Comparison of ENCODE assay signal across 19 cellular contexts in genomic region chr10:5951721-5952407, GRCh38. TPM values are rescaled to one million over a fixed set of nuclear protein-coding genes. Genes with fewer than 3 reads are reported as not detected.
DNase-seq lines count a peak whose midpoint lies in the region; TF ChIP-seq lines count a peak whose summit lies in the region.
"Had no signal": no experiment of that assay in that cellular context is flagged by ENCODE, and none has a peak within 500 bp of the region (broad histone marks: within the 10 kb centered on the region; RNA-seq: fewer than 3 reads in every experiment).

No MANE protein-coding gene starts in this region.

- no peak overlapping the region for H3K4me3 Mint-ChIP-seq in CD14-positive monocyte
- no peak overlapping the region for H3K4me3 Mint-ChIP-seq in activated CD4-positive, alpha-beta T cell treated with anti-CD3 and anti-CD28 coated beads, Interleukin-2, amount 10 ng/mL, durations not matched to agents 24 days and 14 days
- H3K4me3 Mint-ChIP-seq: activated CD4-positive, alpha-beta memory T cell treated with anti-CD3 and anti-CD28 coated beads for 36 hours; activated naive CD4-positive, alpha-beta T cell treated with anti-CD3 and anti-CD28 coated beads, Interleukin-2, amount 50 U/mL, for 24 hours; T-cell had no signal

- intact Hi-C loops in CD14-positive monocyte (cut with micrococcal nuclease) = no loop called here
- intact Hi-C loops in posterior vena cava (cut with DNase I) = loop anchor here in 1 of 2 donors (1.0 kb wide), 1 partner anchor 46 kb away; no protein-coding TSS in a partner anchor
- intact Hi-C loops in activated CD4-positive, alpha-beta T cell treated with anti-CD3 and anti-CD28 coated beads, Interleukin-2, amount 10 ng/mL, durations not matched to agents 24 days and 14 days (cut with micrococcal nuclease) = no loop called here
- intact Hi-C loops in prostate gland (cut with DNase I) = no loop called here

- TF ChIP-seq CTCF in CD14-positive monocyte (IDR thresholded peaks at IDR 0.05) (no peak), VCaP (conservative IDR thresholded peaks at IDR 0.05) (no peak), prostate gland (IDR thresholded peaks at IDR 0.05) (no peak)

- no peaks in the 10 kb centered on the region for H3K36me3 ChIP-seq in prostate gland
- H3K36me3 ChIP-seq: BE2C, SJSA1, thyroid gland had no signal

- no peak overlapping the region for H3K4me3 ChIP-seq in prostate gland
- H3K4me3 ChIP-seq: psoas muscle, SJSA1, thyroid gland had no signal

- no peak for DNase-seq in CD14-positive monocyte (ENCODE audit: low spot score)
- DNase-seq in epithelial cell of prostate (ENCODE audit: low read depth, low spot score) = no peak
- peak; percentile 11 for DNase-seq in posterior vena cava (ENCODE audit: low spot score)
- DNase-seq in activated CD4-positive, alpha-beta T cell treated with anti-CD3 and anti-CD28 coated beads, Interleukin-2, amount 10 ng/mL, durations not matched to agents 24 days and 14 days = no peak
- no peak for DNase-seq in prostate gland (ENCODE audit: low spot score)
- DNase-seq in NCI-H1436 (lab: John Stamatoyannopoulos, UW) = no peak
- no peak for DNase-seq in activated naive CD4-positive, alpha-beta T cell (lab: John Stamatoyannopoulos, UW)
- DNase-seq: activated CD4-positive, alpha-beta memory T cell treated with anti-CD3 and anti-CD28 coated beads for 36 hours; activated CD4-positive, CD25-positive, alpha-beta regulatory T cell; activated CD8-positive, alpha-beta memory T cell treated with anti-CD3 and anti-CD28 coated beads, Interleukin-2, amount 50 U/mL, for 4 hours; BE2C; NCI-H1105; stimulated activated naive CD8-positive, alpha-beta T cell treated with anti-CD3 and anti-CD28 coated beads, Interleukin-15, Interleukin-2, amounts not matched to agents 100 U/mL and 50 U/mL, for 24 hours; T-cell had no signal

- no peak for TF ChIP-seq POLR2A in prostate gland (IDR thresholded peaks at IDR 0.05)

- H3K36me3 Mint-ChIP-seq in CD14-positive monocyte = peaks cover 26 to 40% of the 10 kb centered on the region in 2 donors
- H3K36me3 Mint-ChIP-seq in activated CD4-positive, alpha-beta T cell treated with anti-CD3 and anti-CD28 coated beads, Interleukin-2, amount 10 ng/mL, durations not matched to agents 24 days and 14 days (ENCODE audit: low read depth) = peaks cover 23% of the 10 kb centered on the region

- H3K4me1 Mint-ChIP-seq in CD14-positive monocyte = peaks cover 36% of the 10 kb centered on the region
- H3K4me1 Mint-ChIP-seq in activated CD4-positive, alpha-beta T cell treated with anti-CD3 and anti-CD28 coated beads, Interleukin-2, amount 10 ng/mL, durations not matched to agents 24 days and 14 days = peaks cover 2% of the 10 kb centered on the region
- H3K4me1 Mint-ChIP-seq: activated naive CD4-positive, alpha-beta T cell treated with anti-CD3 and anti-CD28 coated beads, Interleukin-2, amount 50 U/mL, for 24 hours; T-cell had no signal

- peaks cover 0 to 2% (median 1%) of the 10 kb centered on the region in 3 donors for H3K27me3 Mint-ChIP-seq in CD14-positive monocyte (ENCODE audit: low read depth in 3 of 3)
- no peaks in the 10 kb centered on the region for H3K27me3 Mint-ChIP-seq in activated CD4-positive, alpha-beta T cell treated with anti-CD3 and anti-CD28 coated beads, Interleukin-2, amount 10 ng/mL, durations not matched to agents 24 days and 14 days
- H3K27me3 Mint-ChIP-seq: activated CD4-positive, alpha-beta memory T cell treated with anti-CD3 and anti-CD28 coated beads for 36 hours; activated naive CD4-positive, alpha-beta T cell treated with anti-CD3 and anti-CD28 coated beads, Interleukin-2, amount 50 U/mL, for 24 hours; T-cell had no signal

- H3K9me3 Mint-ChIP-seq in CD14-positive monocyte = no peaks in the 10 kb centered on the region
- no peaks in the 10 kb centered on the region for H3K9me3 Mint-ChIP-seq in activated CD4-positive, alpha-beta T cell treated with anti-CD3 and anti-CD28 coated beads, Interleukin-2, amount 10 ng/mL, durations not matched to agents 24 days and 14 days
- H3K9me3 Mint-ChIP-seq: activated CD4-positive, alpha-beta memory T cell treated with anti-CD3 and anti-CD28 coated beads for 36 hours; activated naive CD4-positive, alpha-beta T cell treated with anti-CD3 and anti-CD28 coated beads, Interleukin-2, amount 50 U/mL, for 24 hours; T-cell had no signal

- peak overlapping the region; percentile 83 for H3K27ac ChIP-seq in VCaP
- H3K27ac ChIP-seq in epithelial cell of prostate = peak overlapping the region; percentile 65
- H3K27ac ChIP-seq in prostate gland = no peak overlapping the region
- H3K27ac ChIP-seq: psoas muscle, SJSA1, thyroid gland had no signal

- 81% methylated on average over 6 of the region's 6 CpGs for WGBS in prostate gland

- no peaks in the 10 kb centered on the region for H3K9me3 ChIP-seq in prostate gland
- H3K9me3 ChIP-seq: BE2C, psoas muscle, SJSA1, thyroid gland had no signal

- H3K27ac Mint-ChIP-seq in CD14-positive monocyte = peak overlapping the region in 5 of 7 donors; percentile 38 to 77 (median 68)
- H3K27ac Mint-ChIP-seq in activated CD4-positive, alpha-beta T cell treated with anti-CD3 and anti-CD28 coated beads, Interleukin-2, amount 10 ng/mL, durations not matched to agents 24 days and 14 days = no peak overlapping the region
- H3K27ac Mint-ChIP-seq: activated CD4-positive, alpha-beta memory T cell treated with anti-CD3 and anti-CD28 coated beads for 36 hours; activated naive CD4-positive, alpha-beta T cell treated with anti-CD3 and anti-CD28 coated beads, Interleukin-2, amount 50 U/mL, for 24 hours; T-cell had no signal

- H3K4me1 ChIP-seq in prostate gland (replicated peaks) = no peaks in the 10 kb centered on the region
- H3K4me1 ChIP-seq: BE2C, psoas muscle, SJSA1 had no signal

- H3K27me3 ChIP-seq in prostate gland (replicated peaks; ENCODE audit: insufficient read depth) = no peaks in the 10 kb centered on the region
- H3K27me3 ChIP-seq: SJSA1, thyroid gland had no signal

RNA-seq across cellular contexts. Expression of gene IL15RA, which starts 25.5 kb away (rescaled TPM):
- polyA plus RNA-seq in CD14-positive monocyte = 10 to 100 TPM; 12.4 to 12.6 TPM
- total RNA-seq in posterior vena cava = 10 to 100 TPM; 16.9 to 20.9 TPM
- 24.4 and 25.5 TPM in 2 replicates for total RNA-seq in activated CD4-positive, alpha-beta T cell treated with anti-CD3 and anti-CD28 coated beads, Interleukin-2, amount 10 ng/mL, durations not matched to agents 24 days and 14 days
- 10 to 100 TPM; 11.7 to 18.5 TPM for total RNA-seq in prostate gland

Comparison
In these comparisons a context has a peak if more than half of its experiments do, and no peak if none do; other contexts are left out.
1. H3K27ac ChIP-seq: peak in VCaP (single experiment) and epithelial cell of prostate (single experiment); none in prostate gland (0 of 2).